Comparison of ENCODE assay signal across 2 cellular contexts in the genomic region with DNA sequence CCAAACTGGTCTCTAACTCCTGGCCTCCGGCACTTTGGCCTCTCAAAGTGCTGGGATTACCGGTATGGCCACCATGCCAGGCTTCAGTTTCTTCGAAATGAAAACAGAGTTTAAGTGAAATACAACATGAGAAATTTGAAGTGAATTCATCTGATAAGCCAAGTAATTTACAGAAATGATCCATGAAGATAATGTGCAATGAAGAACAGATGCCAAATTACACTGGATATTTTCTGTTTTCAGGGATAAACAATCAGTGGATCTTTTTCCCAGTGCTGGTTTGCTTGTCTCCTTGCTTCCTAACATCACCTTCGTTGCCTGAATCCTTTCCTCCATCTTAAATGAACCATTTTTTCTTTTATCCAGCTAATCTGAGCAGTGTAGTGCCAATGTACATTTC.
TF ChIP-seq lines count a peak whose summit lies in the region.

No MANE protein-coding gene starts in this region.

TF ChIP-seq in HepG2, 621 proteins besides CTCF, POLR2A, EP300 and RAD21:
- TF ChIP-seq, protein P1, sequence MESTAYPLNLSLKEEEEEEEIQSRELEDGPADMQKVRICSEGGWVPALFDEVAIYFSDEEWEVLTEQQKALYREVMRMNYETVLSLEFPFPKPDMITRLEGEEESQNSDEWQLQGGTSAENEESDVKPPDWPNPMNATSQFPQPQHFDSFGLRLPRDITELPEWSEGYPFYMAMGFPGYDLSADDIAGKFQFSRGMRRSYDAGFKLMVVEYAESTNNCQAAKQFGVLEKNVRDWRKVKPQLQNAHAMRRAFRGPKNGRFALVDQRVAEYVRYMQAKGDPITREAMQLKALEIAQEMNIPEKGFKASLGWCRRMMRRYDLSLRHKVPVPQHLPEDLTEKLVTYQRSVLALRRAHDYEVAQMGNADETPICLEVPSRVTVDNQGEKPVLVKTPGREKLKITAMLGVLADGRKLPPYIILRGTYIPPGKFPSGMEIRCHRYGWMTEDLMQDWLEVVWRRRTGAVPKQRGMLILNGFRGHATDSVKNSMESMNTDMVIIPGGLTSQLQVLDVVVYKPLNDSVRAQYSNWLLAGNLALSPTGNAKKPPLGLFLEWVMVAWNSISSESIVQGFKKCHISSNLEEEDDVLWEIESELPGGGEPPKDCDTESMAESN (CRISPR knock-in tag; conservative IDR thresholded peaks at IDR 0.05), result no peak

TF ChIP-seq in SK-N-SH treated with all-trans-retinoic acid at 6 μM for 48 hours, 23 proteins besides CTCF, POLR2A, EP300 and RAD21 (continued from another document):
- TF ChIP-seq, protein P2, sequence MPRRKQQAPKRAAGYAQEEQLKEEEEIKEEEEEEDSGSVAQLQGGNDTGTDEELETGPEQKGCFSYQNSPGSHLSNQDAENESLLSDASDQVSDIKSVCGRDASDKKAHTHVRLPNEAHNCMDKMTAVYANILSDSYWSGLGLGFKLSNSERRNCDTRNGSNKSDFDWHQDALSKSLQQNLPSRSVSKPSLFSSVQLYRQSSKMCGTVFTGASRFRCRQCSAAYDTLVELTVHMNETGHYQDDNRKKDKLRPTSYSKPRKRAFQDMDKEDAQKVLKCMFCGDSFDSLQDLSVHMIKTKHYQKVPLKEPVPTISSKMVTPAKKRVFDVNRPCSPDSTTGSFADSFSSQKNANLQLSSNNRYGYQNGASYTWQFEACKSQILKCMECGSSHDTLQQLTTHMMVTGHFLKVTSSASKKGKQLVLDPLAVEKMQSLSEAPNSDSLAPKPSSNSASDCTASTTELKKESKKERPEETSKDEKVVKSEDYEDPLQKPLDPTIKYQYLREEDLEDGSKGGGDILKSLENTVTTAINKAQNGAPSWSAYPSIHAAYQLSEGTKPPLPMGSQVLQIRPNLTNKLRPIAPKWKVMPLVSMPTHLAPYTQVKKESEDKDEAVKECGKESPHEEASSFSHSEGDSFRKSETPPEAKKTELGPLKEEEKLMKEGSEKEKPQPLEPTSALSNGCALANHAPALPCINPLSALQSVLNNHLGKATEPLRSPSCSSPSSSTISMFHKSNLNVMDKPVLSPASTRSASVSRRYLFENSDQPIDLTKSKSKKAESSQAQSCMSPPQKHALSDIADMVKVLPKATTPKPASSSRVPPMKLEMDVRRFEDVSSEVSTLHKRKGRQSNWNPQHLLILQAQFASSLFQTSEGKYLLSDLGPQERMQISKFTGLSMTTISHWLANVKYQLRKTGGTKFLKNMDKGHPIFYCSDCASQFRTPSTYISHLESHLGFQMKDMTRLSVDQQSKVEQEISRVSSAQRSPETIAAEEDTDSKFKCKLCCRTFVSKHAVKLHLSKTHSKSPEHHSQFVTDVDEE (CRISPR knock-in tag; IDR thresholded peaks at IDR 0.05), result peak; percentile 55; the same call in 1 of the 2 replicates
- TF ChIP-seq TCF4 (CRISPR knock-in tag; IDR thresholded peaks at IDR 0.05; ENCODE audit: borderline replicate concordance), result peak; percentile 90
